25 cellular contexts compared by ENCODE assay signal in genomic region chr1:111568160-111568559, GRCh38. TPM values are rescaled to one million over a fixed set of nuclear protein-coding genes. Genes with fewer than 3 reads are reported as not detected.
DNase-seq lines count a peak whose midpoint lies in the region; ATAC-seq, FAIRE-seq and TF ChIP-seq lines count a peak whose summit lies in the region.
"Had no signal": no experiment of that assay in that cellular context is flagged by ENCODE, and none has a peak within 500 bp of the region (broad histone marks: within the 10 kb centered on the region; RNA-seq: fewer than 3 reads in every experiment).

No MANE protein-coding gene starts in this region.

- H4K5ac ChIP-seq in IMR-90 (ENCODE audit: low read depth, low read length): no peak overlapping the region

- H3K18ac ChIP-seq in IMR-90 (ENCODE audit: low read depth, low read length): no peak overlapping the region

- no peak overlapping the region for H3K9ac ChIP-seq in HepG2 (ENCODE audit: insufficient read depth, low read depth, low read length)
- H3K9ac ChIP-seq in IMR-90 (ENCODE audit: low read depth, low read length): no peak overlapping the region
- H3K9ac ChIP-seq: BLaER1 had no signal

- no peaks in the 10 kb centered on the region for H3K27me3 Mint-ChIP-seq in stimulated activated naive B cell treated with anti-CD40 and anti-IgM and Interleukin-4, amounts not matched to agents 10 μg/mL and 1 μg/mL and 100 μg/mL, for 72 hours
- H3K27me3 Mint-ChIP-seq: CD4-positive, alpha-beta memory T cell; CD4-positive, CD25-positive, alpha-beta regulatory T cell had no signal

- no peaks in the 10 kb centered on the region for H3K9me3 ChIP-seq in HepG2 (ENCODE audit: low read length)
- no peaks in the 10 kb centered on the region for H3K9me3 ChIP-seq in right lobe of liver
- H3K9me3 ChIP-seq in IMR-90 (ENCODE audit: control insufficient read depth, insufficient read depth, low read length): no peaks in the 10 kb centered on the region
- H3K9me3 ChIP-seq: BE2C, BLaER1, Caco-2 had no signal

- no peak overlapping the region for H2AK9ac ChIP-seq in IMR-90 (replicated peaks; ENCODE audit: low read depth, low read length, poor library complexity)

- no peak for TF ChIP-seq CTCF in HepG2 (CRISPR knock-in tag; IDR thresholded peaks at IDR 0.05)
- TF ChIP-seq CTCF in right lobe of liver (IDR thresholded peaks at IDR 0.05): no peak
- no peak for TF ChIP-seq CTCF in IMR-90 (conservative IDR thresholded peaks at IDR 0.05; ENCODE audit: low read depth, low read length)

- POLR2A ChIA-PET in HepG2 (lab: Yijun Ruan, JAX): no interaction called here
- POLR2A ChIA-PET in IMR-90 (lab: Charles Lee; ENCODE audit: unreplicated experiment): no interaction called here

- H3K4me1 ChIP-seq in HepG2 (ENCODE audit: insufficient read depth, low read length) (peaks cover 42% of the 10 kb centered on the region), right lobe of liver (peaks cover 0 to 31% (median 5%) of the 10 kb centered on the region in 4 donors), IMR-90 (ENCODE audit: control insufficient read depth, insufficient read depth, low read length) (peaks cover 23% of the 10 kb centered on the region)
- H3K4me1 ChIP-seq: BE2C, BLaER1 had no signal

- no peaks in the 10 kb centered on the region for H3K79me2 ChIP-seq in HepG2 (ENCODE audit: insufficient read depth, low read length)

- H3K27ac Mint-ChIP-seq in stimulated activated effector memory CD8-positive, alpha-beta T cell treated with anti-CD3 and anti-CD28 coated beads, Interleukin-12 subunit alpha, Interleukin-12 subunit beta, amount 100 ng/mL, for 72 hours: peak overlapping the region; percentile 6
- peak overlapping the region; percentile 20 for H3K27ac Mint-ChIP-seq in stimulated activated naive B cell treated with anti-CD40 and anti-IgM and Interleukin-4, amounts not matched to agents 10 μg/mL and 1 μg/mL and 100 μg/mL, for 72 hours

- H3K4me3 ChIP-seq in HepG2 (replicated peaks in 1 of 3; ENCODE audit: insufficient read depth in 1 of 3, low read depth in 2 of 3, low read length in 3 of 3) (no peak overlapping the region), right lobe of liver (no peak overlapping the region), IMR-90 (ENCODE audit: insufficient read depth, low read depth, low read length) (no peak overlapping the region)
- H3K4me3 ChIP-seq: BLaER1 had no signal

- no peak overlapping the region for H2BK120ac ChIP-seq in IMR-90 (ENCODE audit: low read depth, low read length)

- no peaks in the 10 kb centered on the region for H3K36me3 Mint-ChIP-seq in stimulated activated effector memory CD8-positive, alpha-beta T cell treated with anti-CD3 and anti-CD28 coated beads, Interleukin-12 subunit alpha, Interleukin-12 subunit beta, amount 100 ng/mL, for 72 hours
- H3K36me3 Mint-ChIP-seq in stimulated activated naive B cell treated with anti-CD40 and anti-IgM and Interleukin-4, amounts not matched to agents 10 μg/mL and 1 μg/mL and 100 μg/mL, for 72 hours: no peaks in the 10 kb centered on the region
- H3K36me3 Mint-ChIP-seq: CD14-positive monocyte; CD4-positive, alpha-beta memory T cell; CD4-positive, CD25-positive, alpha-beta regulatory T cell had no signal

- dilution Hi-C loops in IMR-90 (cut with HindIII; ENCODE audit: low sequenced_read_pairs, unreplicated experiment): no loop called here

- H3K36me3 ChIP-seq in HepG2 (replicated peaks in 1 of 2; ENCODE audit: control insufficient read depth in 1 of 2, insufficient read depth in 2 of 2, low read length in 2 of 2): no peaks in the 10 kb centered on the region
- no peaks in the 10 kb centered on the region for H3K36me3 ChIP-seq in right lobe of liver
- H3K36me3 ChIP-seq in IMR-90 (ENCODE audit: control insufficient read depth, insufficient read depth, low read length): no peaks in the 10 kb centered on the region
- H3K36me3 ChIP-seq: BE2C, BLaER1 had no signal

- H4K20me1 ChIP-seq in HepG2 (ENCODE audit: insufficient read depth, low read length) (no peaks in the 10 kb centered on the region), IMR-90 (ENCODE audit: insufficient read depth, low read length) (no peaks in the 10 kb centered on the region)
- H4K20me1 ChIP-seq: BLaER1 had no signal

- TF ChIP-seq EP300 in HepG2 (IDR thresholded peaks at IDR 0.05; ENCODE audit: low read depth in 2 of 2, low read length in 2 of 2) (no peak), HepG2 (CRISPR knock-in tag; IDR thresholded peaks at IDR 0.05; ENCODE audit: borderline replicate concordance) (no peak)

- H3K27me3 ChIP-seq in HepG2 (ENCODE audit: control insufficient read depth in 1 of 2, insufficient read depth in 2 of 2, low read length in 2 of 2): no peaks in the 10 kb centered on the region
- no peaks in the 10 kb centered on the region for H3K27me3 ChIP-seq in right lobe of liver
- no peaks in the 10 kb centered on the region for H3K27me3 ChIP-seq in IMR-90 (ENCODE audit: control insufficient read depth, insufficient read depth, low read length)
- H3K27me3 ChIP-seq: BE2C, BLaER1 had no signal

- BruUV-seq in HepG2 (replicated peaks; lab: Mats Ljungman, UMichigan) (no TSS peak), IMR-90 (replicated peaks; lab: Mats Ljungman, UMichigan) (no TSS peak)

- no peak for TF ChIP-seq RAD21 in HepG2 (CRISPR knock-in tag; IDR thresholded peaks at IDR 0.05)
- no peak for TF ChIP-seq RAD21 in IMR-90 (IDR thresholded peaks at IDR 0.05; ENCODE audit: low read length)

- H3K56ac ChIP-seq in IMR-90 (ENCODE audit: extremely low read depth, insufficient read depth, low read length): no peak overlapping the region

- 0 out of 2 replicates have a peak overlapping the region, but pooled peaks have one; percentile 30 for H2AK5ac ChIP-seq in IMR-90 (ENCODE audit: low read depth, low read length)

- DNase-seq in HepG2 (ENCODE audit: low spot score): no peak
- DNase-seq in right lobe of liver: no peak
- DNase-seq in IMR-90: no peak
- DNase-seq in stimulated activated effector memory CD8-positive, alpha-beta T cell treated with anti-CD3 and anti-CD28 coated beads, Interleukin-12 subunit alpha, Interleukin-12 subunit beta, amount 100 ng/mL, for 72 hours (ENCODE audit: low spot score in 2 of 2): no peak
- DNase-seq in stimulated activated naive B cell treated with anti-CD40 and anti-IgM and Interleukin-4, amounts not matched to agents 10 μg/mL and 1 μg/mL and 100 μg/mL, for 72 hours: no peak
- DNase-seq in NCI-H82 (lab: John Stamatoyannopoulos, UW): no peak
- DNase-seq in activated naive CD4-positive, alpha-beta T cell treated with anti-CD3 and anti-CD28 coated beads, Interleukin-2, amount 50 U/mL, for 16 hours: no peak
- DNase-seq: 8988T; ACHN; BE2C; C1 segment of cervical spinal cord; Caco-2; Calu3; CD4-positive, alpha-beta memory T cell; CD4-positive, CD25-positive, alpha-beta regulatory T cell; DMS79 treated with DMSO at 0.1 percent for 48 hours; GF-D8 had no signal

- no peak overlapping the region for H3K4ac ChIP-seq in IMR-90 (ENCODE audit: low read depth, low read length)

- CTCF ChIA-PET in HepG2 (lab: Yijun Ruan, JAX; ENCODE audit: low intra/inter-chr PET ratio, low total read pairs): no interaction called here
- CTCF ChIA-PET in IMR-90 (lab: Yijun Ruan, JAX): no interaction called here

- intact Hi-C loops in HepG2 (cut with micrococcal nuclease; ENCODE audit: unreplicated experiment) (no loop called here), right lobe of liver (cut with DNase I) (no loop called here), IMR-90 (cut with micrococcal nuclease) (no loop called here)

- H2BK20ac ChIP-seq in IMR-90 (ENCODE audit: low read depth, low read length): no peak overlapping the region

- peaks cover 22% of the 10 kb centered on the region for H3K9me1 ChIP-seq in IMR-90 (ENCODE audit: insufficient read depth, low read length)

- 59% methylated on average over 2 of the region's 2 CpGs for WGBS in HepG2 (ENCODE audit: low lambda C conversion rate)
- 86% methylated on average over 1 of the region's 2 CpGs for WGBS in right lobe of liver (ENCODE audit: insufficient coverage, low coverage, low lambda C conversion rate, missing lambda C conversion rate)
- WGBS in IMR-90 (ENCODE audit: extremely low coverage in 2 of 2, insufficient read length in 1 of 2), 2 experiments: no CpG with 5 or more reads among the region's 2 CpGs

- no peak overlapping the region for H3K23ac ChIP-seq in IMR-90 (ENCODE audit: low read depth, low read length)

- H3K79me1 ChIP-seq in IMR-90 (ENCODE audit: low read depth in 1 of 2, low read length in 2 of 2): 0 out of 4 replicates have a peak, but pooled peaks cover 0 to 9% of the 10 kb centered on the region in 2 experiments

- H3K27ac ChIP-seq in HepG2 (ENCODE audit: extremely low read length, insufficient read depth, low read length) (no peak overlapping the region), right lobe of liver (no peak overlapping the region), IMR-90 (ENCODE audit: insufficient read depth, low read length) (no peak overlapping the region)
- H3K27ac ChIP-seq: BLaER1 had no signal

- no peak overlapping the region for H2BK15ac ChIP-seq in IMR-90 (ENCODE audit: low read depth, low read length)

- H4K91ac ChIP-seq in IMR-90 (ENCODE audit: insufficient read depth, low read depth, low read length): no peak overlapping the region

- H3K4me2 ChIP-seq in HepG2 (ENCODE audit: low read depth, low read length) (no peak overlapping the region), IMR-90 (ENCODE audit: low read depth, low read length) (no peak overlapping the region)
- H3K4me2 ChIP-seq: BLaER1 had no signal

- ATAC-seq in HepG2: no peak
- ATAC-seq in right lobe of liver: no peak
- ATAC-seq in IMR-90 (ENCODE audit: low read depth): no peak
- no peak for ATAC-seq in stimulated activated effector memory CD8-positive, alpha-beta T cell treated with anti-CD3 and anti-CD28 coated beads, Interleukin-12 subunit alpha, Interleukin-12 subunit beta, amount 100 ng/mL, for 72 hours
- no peak for ATAC-seq in stimulated activated naive B cell treated with anti-CD40 and anti-IgM and Interleukin-4, amounts not matched to agents 10 μg/mL and 1 μg/mL and 100 μg/mL, for 72 hours (replicated peaks)
- no peak for ATAC-seq in activated CD4-positive, CD25-positive, alpha-beta regulatory T cell treated with anti-CD3 and anti-CD28 coated beads, Interleukin-2, amount 50 U/mL, for 24 hours

- H4K8ac ChIP-seq in IMR-90 (ENCODE audit: low read depth in 2 of 2, low read length in 2 of 2): no peak overlapping the region

- no peak overlapping the region for H2BK5ac ChIP-seq in IMR-90 (ENCODE audit: low read depth, low read length, poor library complexity, severe bottlenecking)

- no peak overlapping the region for H3K14ac ChIP-seq in IMR-90 (replicated peaks; ENCODE audit: low read depth, low read length)

- in situ Hi-C loops in HepG2 (cut with HindIII; ENCODE audit: extremely low pct_ligation_motif_present, low pct_unique_long_range_greater_than_20kb): no loop called here
- in situ Hi-C loops in IMR-90 (cut with MboI; ENCODE audit: low sequenced_read_pairs): no loop called here

- H3K4me1 Mint-ChIP-seq in stimulated activated effector memory CD8-positive, alpha-beta T cell treated with anti-CD3 and anti-CD28 coated beads, Interleukin-12 subunit alpha, Interleukin-12 subunit beta, amount 100 ng/mL, for 72 hours: peaks cover 17% of the 10 kb centered on the region
- H3K4me1 Mint-ChIP-seq in stimulated activated naive B cell treated with anti-CD40 and anti-IgM and Interleukin-4, amounts not matched to agents 10 μg/mL and 1 μg/mL and 100 μg/mL, for 72 hours: peaks cover 18% of the 10 kb centered on the region in 2 donors
- H3K4me1 Mint-ChIP-seq: CD14-positive monocyte had no signal

- no peak for FAIRE-seq in HepG2 (lab: Jason Lieb, UNC)
- FAIRE-seq: A204.1, D721Med, G401.6, GM12891, GM19239 had no signal

- no peak overlapping the region for H3K4me3 Mint-ChIP-seq in stimulated activated effector memory CD8-positive, alpha-beta T cell treated with anti-CD3 and anti-CD28 coated beads, Interleukin-12 subunit alpha, Interleukin-12 subunit beta, amount 100 ng/mL, for 72 hours
- no peak overlapping the region for H3K4me3 Mint-ChIP-seq in stimulated activated naive B cell treated with anti-CD40 and anti-IgM and Interleukin-4, amounts not matched to agents 10 μg/mL and 1 μg/mL and 100 μg/mL, for 72 hours
- H3K4me3 Mint-ChIP-seq: CD14-positive monocyte; CD4-positive, alpha-beta memory T cell; CD4-positive, CD25-positive, alpha-beta regulatory T cell had no signal

- H2AFZ ChIP-seq in HepG2 (ENCODE audit: low read length) (no peak overlapping the region), IMR-90 (replicated peaks; ENCODE audit: low read length, poor library complexity) (no peak overlapping the region)

- H3K9me3 Mint-ChIP-seq in stimulated activated effector memory CD8-positive, alpha-beta T cell treated with anti-CD3 and anti-CD28 coated beads, Interleukin-12 subunit alpha, Interleukin-12 subunit beta, amount 100 ng/mL, for 72 hours: no peaks in the 10 kb centered on the region
- no peaks in the 10 kb centered on the region for H3K9me3 Mint-ChIP-seq in stimulated activated naive B cell treated with anti-CD40 and anti-IgM and Interleukin-4, amounts not matched to agents 10 μg/mL and 1 μg/mL and 100 μg/mL, for 72 hours
- H3K9me3 Mint-ChIP-seq: CD4-positive, alpha-beta memory T cell had no signal

- TF ChIP-seq POLR2A in HepG2 (IDR thresholded peaks at IDR 0.05; ENCODE audit: insufficient read depth in 1 of 2, low read depth in 2 of 2, low read length in 2 of 2) (no peak), right lobe of liver (IDR thresholded peaks at IDR 0.05) (no peak), IMR-90 (IDR thresholded peaks at IDR 0.05; ENCODE audit: low read depth, low read length) (no peak)

RNA-seq across cellular contexts. Expression of gene RAP1A, which starts 51.4 kb away (rescaled TPM):
- 19.0 and 28.6 TPM in 2 replicates for total RNA-seq in HepG2 (2016; rRNA removed; fragmentation: Illumina TruSeq; extraction: Trizol)
- 13.3 and 17.3 TPM in 2 replicates for total RNA-seq in HepG2 (2016; cell fraction: cytosol; rRNA removed; fragmentation: Illumina TruSeq; extraction: Trizol; ENCODE audit: low read depth)
- 21.2 and 27.6 TPM in 2 replicates for total RNA-seq in HepG2 (2016; cell fraction: insoluble cytoplasmic fraction; rRNA removed; fragmentation: Illumina TruSeq; extraction: Trizol)
- total RNA-seq in HepG2 (2016; cell fraction: membrane; rRNA removed; fragmentation: Illumina TruSeq; extraction: Trizol): 29.9 and 30.2 TPM in 2 replicates
- total RNA-seq in HepG2 (2016; cell fraction: nucleus; rRNA removed; fragmentation: Illumina TruSeq; extraction: Trizol): 12.1 and 14.0 TPM in 2 replicates
- polyA plus RNA-seq in HepG2 (2011; rRNA removed): 15.4 and 20.7 TPM in 2 replicates
- polyA plus RNA-seq in HepG2 (2011; cell fraction: cytosol; rRNA removed): 8.4 and 13.7 TPM in 2 replicates
- polyA plus RNA-seq in HepG2 (2011; cell fraction: nucleus; rRNA removed): 2.6 and 3.5 TPM in 2 replicates
- polyA plus RNA-seq in HepG2 (2012): 32.8 and 38.3 TPM in 2 replicates
- polyA plus RNA-seq in HepG2 (2016; cell fraction: cytosol; fragmentation: Illumina TruSeq; extraction: Trizol; ENCODE audit: low read depth): 32.0 and 48.1 TPM in 2 replicates
- polyA plus RNA-seq in HepG2 (2016; cell fraction: insoluble cytoplasmic fraction; fragmentation: Illumina TruSeq; extraction: Trizol; ENCODE audit: low read depth): 80.7 and 86.7 TPM in 2 replicates
- 59.2 and 73.6 TPM in 2 replicates for polyA plus RNA-seq in HepG2 (2016; cell fraction: membrane; fragmentation: Illumina TruSeq; extraction: Trizol; ENCODE audit: low read depth)
- polyA plus RNA-seq in HepG2 (2016; cell fraction: nucleus; fragmentation: Illumina TruSeq; extraction: Trizol; ENCODE audit: insufficient read depth, low read depth): 36.4 and 36.5 TPM in 2 replicates
- polyA minus RNA-seq in HepG2 (2011; rRNA and poly(A)+ RNA removed; ENCODE audit: low replicate concordance): 2.0 and 6.1 TPM in 2 replicates
- 7.9 and 10.7 TPM in 2 replicates for polyA minus RNA-seq in HepG2 (2011; cell fraction: cytosol; rRNA and poly(A)+ RNA removed)
- 8.0 TPM in 2 replicates for polyA minus RNA-seq in HepG2 (2011; cell fraction: nucleus; rRNA and poly(A)+ RNA removed)
- 10 to 100 TPM; 25.9 to 53.8 (median 33.3) TPM for total RNA-seq in right lobe of liver
- total RNA-seq in IMR-90 (2012; rRNA removed): 18.1 and 35.3 TPM in 2 replicates
- 34.4 and 43.6 TPM in 2 replicates for polyA plus RNA-seq in IMR-90 (2012; rRNA removed)
- 4.0 and 6.2 TPM in 2 replicates for polyA plus RNA-seq in IMR-90 (2012; cell fraction: cytosol; rRNA removed)
- polyA plus RNA-seq in IMR-90 (2012; cell fraction: nucleus; rRNA removed; ENCODE audit: low replicate concordance): 0.72 and 9.5 TPM in 2 replicates
